2 cellular contexts compared by ENCODE assay signal in the genomic region with DNA sequence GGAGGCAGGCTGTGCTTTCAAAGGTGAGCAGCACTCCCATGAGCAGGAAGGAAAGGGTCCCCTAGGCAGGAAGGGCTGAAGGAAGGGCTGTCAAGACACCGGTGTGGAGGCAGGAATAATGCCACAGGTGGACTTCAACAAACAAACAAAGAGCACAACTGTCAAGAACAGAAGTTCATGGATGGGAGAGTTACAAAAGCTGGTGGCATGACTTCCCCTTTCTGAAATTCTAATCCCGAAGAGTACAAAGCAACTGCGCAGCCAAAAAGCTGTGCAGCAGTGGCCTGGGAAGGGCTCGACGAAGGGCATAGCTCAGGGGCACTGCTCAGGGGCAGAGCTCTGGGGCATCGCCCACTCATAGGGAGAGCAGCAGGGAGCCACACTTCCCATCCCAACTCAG.
TF ChIP-seq lines count a peak whose summit lies in the region.

No MANE protein-coding gene starts in this region.

TF ChIP-seq in HCT116, 20 proteins besides CTCF, POLR2A, EP300 and RAD21 (continued from another document):
- TF ChIP-seq REST (IDR thresholded peaks at IDR 0.05; ENCODE audit: low read depth) (no peak), ZNF274 (IDR thresholded peaks at IDR 0.05; ENCODE audit: low read depth, low read length) (no peak), ZFX (IDR thresholded peaks at IDR 0.05) (no peak)

TF ChIP-seq in WTC11, 78 proteins besides CTCF, POLR2A, EP300 and RAD21 (continued from another document):
- no peak for TF ChIP-seq ZNF396 (CRISPR knock-in tag; IDR thresholded peaks at IDR 0.05; ENCODE audit: borderline replicate concordance)
- TF ChIP-seq, protein P1, sequence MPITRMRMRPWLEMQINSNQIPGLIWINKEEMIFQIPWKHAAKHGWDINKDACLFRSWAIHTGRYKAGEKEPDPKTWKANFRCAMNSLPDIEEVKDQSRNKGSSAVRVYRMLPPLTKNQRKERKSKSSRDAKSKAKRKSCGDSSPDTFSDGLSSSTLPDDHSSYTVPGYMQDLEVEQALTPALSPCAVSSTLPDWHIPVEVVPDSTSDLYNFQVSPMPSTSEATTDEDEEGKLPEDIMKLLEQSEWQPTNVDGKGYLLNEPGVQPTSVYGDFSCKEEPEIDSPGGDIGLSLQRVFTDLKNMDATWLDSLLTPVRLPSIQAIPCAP (CRISPR knock-in tag; IDR thresholded peaks at IDR 0.05) = no peak
- TF ChIP-seq FOXP4 (CRISPR knock-in tag; IDR thresholded peaks at IDR 0.05) = no peak
- no peak for TF ChIP-seq ESRRA (CRISPR knock-in tag; IDR thresholded peaks at IDR 0.05; ENCODE audit: borderline replicate concordance)
- TF ChIP-seq SOX15 (CRISPR knock-in tag; IDR thresholded peaks at IDR 0.05) = no peak
- no peak for TF ChIP-seq ZBTB21 (CRISPR knock-in tag; IDR thresholded peaks at IDR 0.05; ENCODE audit: borderline replicate concordance)
- TF ChIP-seq, protein P2, sequence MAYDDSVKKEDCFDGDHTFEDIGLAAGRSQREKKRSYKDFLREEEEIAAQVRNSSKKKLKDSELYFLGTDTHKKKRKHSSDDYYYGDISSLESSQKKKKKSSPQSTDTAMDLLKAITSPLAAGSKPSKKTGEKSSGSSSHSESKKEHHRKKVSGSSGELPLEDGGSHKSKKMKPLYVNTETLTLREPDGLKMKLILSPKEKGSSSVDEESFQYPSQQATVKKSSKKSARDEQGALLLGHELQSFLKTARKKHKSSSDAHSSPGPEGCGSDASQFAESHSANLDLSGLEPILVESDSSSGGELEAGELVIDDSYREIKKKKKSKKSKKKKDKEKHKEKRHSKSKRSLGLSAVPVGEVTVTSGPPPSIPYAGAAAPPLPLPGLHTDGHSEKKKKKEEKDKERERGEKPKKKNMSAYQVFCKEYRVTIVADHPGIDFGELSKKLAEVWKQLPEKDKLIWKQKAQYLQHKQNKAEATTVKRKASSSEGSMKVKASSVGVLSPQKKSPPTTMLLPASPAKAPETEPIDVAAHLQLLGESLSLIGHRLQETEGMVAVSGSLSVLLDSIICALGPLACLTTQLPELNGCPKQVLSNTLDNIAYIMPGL (CRISPR knock-in tag; IDR thresholded peaks at IDR 0.05) = no peak
- no peak for TF ChIP-seq ATF1 (CRISPR knock-in tag; IDR thresholded peaks at IDR 0.05)
- no peak for TF ChIP-seq ZNF219 (CRISPR knock-in tag; IDR thresholded peaks at IDR 0.05; ENCODE audit: borderline replicate concordance)
- TF ChIP-seq RELA (CRISPR knock-in tag; IDR thresholded peaks at IDR 0.05; ENCODE audit: borderline replicate concordance) = no peak
- TF ChIP-seq ZNF138 (CRISPR knock-in tag; conservative IDR thresholded peaks at IDR 0.05) = no peak
- no peak for TF ChIP-seq HMGA2 (CRISPR knock-in tag; IDR thresholded peaks at IDR 0.05)
- no peak for TF ChIP-seq CBFB (CRISPR knock-in tag; IDR thresholded peaks at IDR 0.05; ENCODE audit: low read depth)
- TF ChIP-seq, protein P3, sequence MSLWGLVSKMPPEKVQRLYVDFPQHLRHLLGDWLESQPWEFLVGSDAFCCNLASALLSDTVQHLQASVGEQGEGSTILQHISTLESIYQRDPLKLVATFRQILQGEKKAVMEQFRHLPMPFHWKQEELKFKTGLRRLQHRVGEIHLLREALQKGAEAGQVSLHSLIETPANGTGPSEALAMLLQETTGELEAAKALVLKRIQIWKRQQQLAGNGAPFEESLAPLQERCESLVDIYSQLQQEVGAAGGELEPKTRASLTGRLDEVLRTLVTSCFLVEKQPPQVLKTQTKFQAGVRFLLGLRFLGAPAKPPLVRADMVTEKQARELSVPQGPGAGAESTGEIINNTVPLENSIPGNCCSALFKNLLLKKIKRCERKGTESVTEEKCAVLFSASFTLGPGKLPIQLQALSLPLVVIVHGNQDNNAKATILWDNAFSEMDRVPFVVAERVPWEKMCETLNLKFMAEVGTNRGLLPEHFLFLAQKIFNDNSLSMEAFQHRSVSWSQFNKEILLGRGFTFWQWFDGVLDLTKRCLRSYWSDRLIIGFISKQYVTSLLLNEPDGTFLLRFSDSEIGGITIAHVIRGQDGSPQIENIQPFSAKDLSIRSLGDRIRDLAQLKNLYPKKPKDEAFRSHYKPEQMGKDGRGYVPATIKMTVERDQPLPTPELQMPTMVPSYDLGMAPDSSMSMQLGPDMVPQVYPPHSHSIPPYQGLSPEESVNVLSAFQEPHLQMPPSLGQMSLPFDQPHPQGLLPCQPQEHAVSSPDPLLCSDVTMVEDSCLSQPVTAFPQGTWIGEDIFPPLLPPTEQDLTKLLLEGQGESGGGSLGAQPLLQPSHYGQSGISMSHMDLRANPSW (CRISPR knock-in tag; conservative IDR thresholded peaks at IDR 0.05; ENCODE audit: low read depth) = no peak
- TF ChIP-seq, protein P4, sequence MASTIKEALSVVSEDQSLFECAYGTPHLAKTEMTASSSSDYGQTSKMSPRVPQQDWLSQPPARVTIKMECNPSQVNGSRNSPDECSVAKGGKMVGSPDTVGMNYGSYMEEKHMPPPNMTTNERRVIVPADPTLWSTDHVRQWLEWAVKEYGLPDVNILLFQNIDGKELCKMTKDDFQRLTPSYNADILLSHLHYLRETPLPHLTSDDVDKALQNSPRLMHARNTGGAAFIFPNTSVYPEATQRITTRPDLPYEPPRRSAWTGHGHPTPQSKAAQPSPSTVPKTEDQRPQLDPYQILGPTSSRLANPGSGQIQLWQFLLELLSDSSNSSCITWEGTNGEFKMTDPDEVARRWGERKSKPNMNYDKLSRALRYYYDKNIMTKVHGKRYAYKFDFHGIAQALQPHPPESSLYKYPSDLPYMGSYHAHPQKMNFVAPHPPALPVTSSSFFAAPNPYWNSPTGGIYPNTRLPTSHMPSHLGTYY (CRISPR knock-in tag; IDR thresholded peaks at IDR 0.05) = no peak
- TF ChIP-seq, protein P5, sequence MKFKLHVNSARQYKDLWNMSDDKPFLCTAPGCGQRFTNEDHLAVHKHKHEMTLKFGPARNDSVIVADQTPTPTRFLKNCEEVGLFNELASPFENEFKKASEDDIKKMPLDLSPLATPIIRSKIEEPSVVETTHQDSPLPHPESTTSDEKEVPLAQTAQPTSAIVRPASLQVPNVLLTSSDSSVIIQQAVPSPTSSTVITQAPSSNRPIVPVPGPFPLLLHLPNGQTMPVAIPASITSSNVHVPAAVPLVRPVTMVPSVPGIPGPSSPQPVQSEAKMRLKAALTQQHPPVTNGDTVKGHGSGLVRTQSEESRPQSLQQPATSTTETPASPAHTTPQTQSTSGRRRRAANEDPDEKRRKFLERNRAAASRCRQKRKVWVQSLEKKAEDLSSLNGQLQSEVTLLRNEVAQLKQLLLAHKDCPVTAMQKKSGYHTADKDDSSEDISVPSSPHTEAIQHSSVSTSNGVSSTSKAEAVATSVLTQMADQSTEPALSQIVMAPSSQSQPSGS (CRISPR knock-in tag; IDR thresholded peaks at IDR 0.05; ENCODE audit: borderline replicate concordance, low read depth) = no peak
- no peak for TF ChIP-seq JAZF1 (CRISPR knock-in tag; IDR thresholded peaks at IDR 0.05)
- no peak for TF ChIP-seq MXD4 (CRISPR knock-in tag; IDR thresholded peaks at IDR 0.05; ENCODE audit: borderline replicate concordance)
- no peak for TF ChIP-seq NFATC4 (CRISPR knock-in tag; IDR thresholded peaks at IDR 0.05)
